Comparison of ENCODE assay signal across 8 cellular contexts in genomic region chr3:194685723-194686413, GRCh38. TPM values are rescaled to one million over a fixed set of nuclear protein-coding genes. Genes with fewer than 3 reads are reported as not detected.
A peak's percentile ranks its signal among the peaks of the same experiment; 100 is the strongest.
DNase-seq lines count a peak whose midpoint lies in the region; FAIRE-seq and TF ChIP-seq lines count a peak whose summit lies in the region.

Gene FAM43A (plus strand): TSS chr3:194685883. CDS start chr3:194686827, 944 bp downstream.

- DNase-seq in DMS79 (lab: John Stamatoyannopoulos, UW): peak; percentile 88
- peak; percentile 81 to 94 for DNase-seq in HAP-1 (ENCODE audit: low spot score in 2 of 2)
- peak; percentile 35 for DNase-seq in NCI-H1694 (lab: John Stamatoyannopoulos, UW)
- DNase-seq in T-helper 2 cell: peak; percentile 45 to 91 (median 68)
- peak; percentile 70 to 96 for DNase-seq in ascending aorta (ENCODE audit: low spot score in 2 of 2)
- DNase-seq in right atrium auricular region (ENCODE audit: low spot score): peak; percentile 97
- peak; percentile 95 for DNase-seq in prostate gland (ENCODE audit: low spot score)
- DNase-seq in urothelium cell line (ENCODE audit: low spot score): peak; percentile 76

- in situ Hi-C loops in HAP-1 (cut with MboI; ENCODE audit: low sequenced_read_pairs): loop anchor here (5.0 kb wide), 1 partner anchor 421 kb away; no protein-coding TSS in a partner anchor

- H3K4me1 ChIP-seq in HAP-1: peaks cover 23% of the 10 kb centered on the region
- peaks cover 13 to 16% of the 10 kb centered on the region in 2 donors for H3K4me1 ChIP-seq in ascending aorta
- peaks cover 0 to 53% of the 10 kb centered on the region in 2 donors for H3K4me1 ChIP-seq in right atrium auricular region
- peaks cover 3% of the 10 kb centered on the region for H3K4me1 ChIP-seq in prostate gland (replicated peaks)

- H3K36me3 ChIP-seq in HAP-1 (replicated peaks) (no peaks in the 10 kb centered on the region; the same call in 1 of the 2 replicates), ascending aorta (no peaks in the 10 kb centered on the region), right atrium auricular region (no peaks in the 10 kb centered on the region), prostate gland (no peaks in the 10 kb centered on the region)

- WGBS in prostate gland: under 1% methylated on average over 69 of the region's 69 CpGs

- peak within 1 kb of the TSS; percentile 71 for H3K4me3 ChIP-seq in HAP-1
- H3K4me3 ChIP-seq in ascending aorta: peak within 1 kb of the TSS; percentile 56 to 80
- peak within 1 kb of the TSS; percentile 69 for H3K4me3 ChIP-seq in right atrium auricular region
- peak within 1 kb of the TSS; percentile 64 to 78 for H3K4me3 ChIP-seq in prostate gland

- peak; percentile 97 for TF ChIP-seq POLR2A in prostate gland (IDR thresholded peaks at IDR 0.05)

- H3K27me3 ChIP-seq in HAP-1 (ENCODE audit: low read depth) (no peaks in the 10 kb centered on the region), ascending aorta (no peaks in the 10 kb centered on the region), right atrium auricular region (no peaks in the 10 kb centered on the region), prostate gland (replicated peaks; ENCODE audit: insufficient read depth) (no peaks in the 10 kb centered on the region)

- FAIRE-seq in urothelium cell line (lab: Jason Lieb, UNC): no peak

- H3K27ac ChIP-seq in ascending aorta: peak within 1 kb of the TSS; percentile 72 to 79
- peak within 1 kb of the TSS; percentile 75 to 89 for H3K27ac ChIP-seq in right atrium auricular region
- H3K27ac ChIP-seq in prostate gland: peak within 1 kb of the TSS; percentile 66 to 70

- intact Hi-C loops in ascending aorta (cut with DNase I): loop anchor here (1.0 to 5.0 kb wide), 5 partner anchors 13 to 573 kb away; partner anchors contain the start of gene LSG1
- intact Hi-C loops in prostate gland (cut with DNase I): loop anchor here (5.0 to 10.0 kb wide), 4 partner anchors 86 to 841 kb away; partner anchors contain the start of gene ACAP2

- TF ChIP-seq CTCF in ascending aorta (IDR thresholded peaks at IDR 0.05) (peak in 1 of 3 experiments; percentile 23), right atrium auricular region (IDR thresholded peaks at IDR 0.05) (no peak), prostate gland (IDR thresholded peaks at IDR 0.05) (peak in 2 of 4 experiments; percentile 18 to 35)

- H3K9me3 ChIP-seq in HAP-1 (no peaks in the 10 kb centered on the region), ascending aorta (no peaks in the 10 kb centered on the region), right atrium auricular region (no peaks in the 10 kb centered on the region), prostate gland (no peaks in the 10 kb centered on the region)

RNA-seq across cellular contexts. Expression of gene FAM43A, which starts in this region (rescaled TPM):
- total RNA-seq in ascending aorta (53.9 TPM), right atrium auricular region (10 to 100 TPM; 10.9 to 12.5 TPM), prostate gland (10 to 100 TPM; 39.6 to 93.6 TPM)

Comparison
In these comparisons a context has a peak if more than half of its experiments do, and no peak if none do; other contexts are left out.
1. Peak in every context shown above with its lines: DNase-seq, H3K4me3 ChIP-seq and H3K27ac ChIP-seq.
2. DNase-seq: peak in every context shown above with its lines; median percentile 97 in right atrium auricular region; 95 in prostate gland; 88 in DMS79; 88 in HAP-1; 83 in ascending aorta; 76 in urothelium cell line; 68 in T-helper 2 cell; 35 in NCI-H1694.